ENCODE assay signal across 1 cellular context in the genomic region with DNA sequence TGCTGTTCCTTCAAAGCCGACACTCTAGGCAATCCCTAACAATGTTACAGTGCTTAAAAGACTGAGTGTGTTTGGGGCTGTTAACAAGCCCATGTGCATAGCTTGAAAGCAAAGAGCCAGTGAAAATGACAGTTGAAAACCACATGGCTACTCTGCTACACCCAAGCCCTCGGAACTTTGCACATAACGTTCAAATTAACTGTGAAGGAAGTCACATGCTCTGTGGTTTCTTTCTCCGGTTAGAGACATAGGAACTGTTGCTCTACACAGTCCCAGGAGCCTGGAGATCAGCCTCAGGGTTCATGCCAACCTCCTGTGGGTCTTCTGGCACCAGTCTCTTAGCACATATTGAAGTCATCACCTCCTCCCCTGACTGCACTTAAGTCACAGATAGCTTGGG.
TF ChIP-seq lines count a peak whose summit lies in the region.

No MANE protein-coding gene starts in this region.

TF ChIP-seq in GM12878, 131 proteins besides CTCF, POLR2A, EP300 and RAD21 (continued from another document):
- TF ChIP-seq, protein P1, sequence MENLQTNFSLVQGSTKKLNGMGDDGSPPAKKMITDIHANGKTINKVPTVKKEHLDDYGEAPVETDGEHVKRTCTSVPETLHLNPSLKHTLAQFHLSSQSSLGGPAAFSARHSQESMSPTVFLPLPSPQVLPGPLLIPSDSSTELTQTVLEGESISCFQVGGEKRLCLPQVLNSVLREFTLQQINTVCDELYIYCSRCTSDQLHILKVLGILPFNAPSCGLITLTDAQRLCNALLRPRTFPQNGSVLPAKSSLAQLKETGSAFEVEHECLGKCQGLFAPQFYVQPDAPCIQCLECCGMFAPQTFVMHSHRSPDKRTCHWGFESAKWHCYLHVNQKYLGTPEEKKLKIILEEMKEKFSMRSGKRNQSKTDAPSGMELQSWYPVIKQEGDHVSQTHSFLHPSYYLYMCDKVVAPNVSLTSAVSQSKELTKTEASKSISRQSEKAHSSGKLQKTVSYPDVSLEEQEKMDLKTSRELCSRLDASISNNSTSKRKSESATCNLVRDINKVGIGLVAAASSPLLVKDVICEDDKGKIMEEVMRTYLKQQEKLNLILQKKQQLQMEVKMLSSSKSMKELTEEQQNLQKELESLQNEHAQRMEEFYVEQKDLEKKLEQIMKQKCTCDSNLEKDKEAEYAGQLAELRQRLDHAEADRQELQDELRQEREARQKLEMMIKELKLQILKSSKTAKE (IDR thresholded peaks at IDR 0.05; ENCODE audit: low read depth, poor library complexity, severe bottlenecking) = peak; percentile 31
- TF ChIP-seq MYB (IDR thresholded peaks at IDR 0.05; ENCODE audit: borderline replicate concordance, low read depth, low read length) = peak; percentile 86
- TF ChIP-seq STAT3 (IDR thresholded peaks at IDR 0.05; ENCODE audit: low read depth, low read length) = no peak
- TF ChIP-seq YY1 (IDR thresholded peaks at IDR 0.05; ENCODE audit: low read depth, low read length) = 0 out of 2 replicates have a peak, but pooled peaks have one; percentile 16
- TF ChIP-seq, protein P2, sequence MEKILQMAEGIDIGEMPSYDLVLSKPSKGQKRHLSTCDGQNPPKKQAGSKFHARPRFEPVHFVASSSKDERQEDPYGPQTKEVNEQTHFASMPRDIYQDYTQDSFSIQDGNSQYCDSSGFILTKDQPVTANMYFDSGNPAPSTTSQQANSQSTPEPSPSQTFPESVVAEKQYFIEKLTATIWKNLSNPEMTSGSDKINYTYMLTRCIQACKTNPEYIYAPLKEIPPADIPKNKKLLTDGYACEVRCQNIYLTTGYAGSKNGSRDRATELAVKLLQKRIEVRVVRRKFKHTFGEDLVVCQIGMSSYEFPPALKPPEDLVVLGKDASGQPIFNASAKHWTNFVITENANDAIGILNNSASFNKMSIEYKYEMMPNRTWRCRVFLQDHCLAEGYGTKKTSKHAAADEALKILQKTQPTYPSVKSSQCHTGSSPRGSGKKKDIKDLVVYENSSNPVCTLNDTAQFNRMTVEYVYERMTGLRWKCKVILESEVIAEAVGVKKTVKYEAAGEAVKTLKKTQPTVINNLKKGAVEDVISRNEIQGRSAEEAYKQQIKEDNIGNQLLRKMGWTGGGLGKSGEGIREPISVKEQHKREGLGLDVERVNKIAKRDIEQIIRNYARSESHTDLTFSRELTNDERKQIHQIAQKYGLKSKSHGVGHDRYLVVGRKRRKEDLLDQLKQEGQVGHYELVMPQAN (conservative IDR thresholded peaks at IDR 0.05) = peak; percentile 72
- no peak for TF ChIP-seq NRF1 (conservative IDR thresholded peaks at IDR 0.05; ENCODE audit: low read depth, low read length)
- TF ChIP-seq, protein P3, sequence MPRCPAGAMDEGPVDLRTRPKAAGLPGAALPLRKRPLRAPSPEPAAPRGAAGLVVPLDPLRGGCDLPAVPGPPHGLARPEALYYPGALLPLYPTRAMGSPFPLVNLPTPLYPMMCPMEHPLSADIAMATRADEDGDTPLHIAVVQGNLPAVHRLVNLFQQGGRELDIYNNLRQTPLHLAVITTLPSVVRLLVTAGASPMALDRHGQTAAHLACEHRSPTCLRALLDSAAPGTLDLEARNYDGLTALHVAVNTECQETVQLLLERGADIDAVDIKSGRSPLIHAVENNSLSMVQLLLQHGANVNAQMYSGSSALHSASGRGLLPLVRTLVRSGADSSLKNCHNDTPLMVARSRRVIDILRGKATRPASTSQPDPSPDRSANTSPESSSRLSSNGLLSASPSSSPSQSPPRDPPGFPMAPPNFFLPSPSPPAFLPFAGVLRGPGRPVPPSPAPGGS (IDR thresholded peaks at IDR 0.05; ENCODE audit: borderline replicate concordance, insufficient read depth, low read depth, low read length, poor library complexity, severe bottlenecking) = no peak
- TF ChIP-seq, protein P4, sequence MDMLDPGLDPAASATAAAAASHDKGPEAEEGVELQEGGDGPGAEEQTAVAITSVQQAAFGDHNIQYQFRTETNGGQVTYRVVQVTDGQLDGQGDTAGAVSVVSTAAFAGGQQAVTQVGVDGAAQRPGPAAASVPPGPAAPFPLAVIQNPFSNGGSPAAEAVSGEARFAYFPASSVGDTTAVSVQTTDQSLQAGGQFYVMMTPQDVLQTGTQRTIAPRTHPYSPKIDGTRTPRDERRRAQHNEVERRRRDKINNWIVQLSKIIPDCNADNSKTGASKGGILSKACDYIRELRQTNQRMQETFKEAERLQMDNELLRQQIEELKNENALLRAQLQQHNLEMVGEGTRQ (IDR thresholded peaks at IDR 0.05; ENCODE audit: borderline replicate concordance, low read depth, low read length) = peak; percentile 39; the same call in 1 of the 2 replicates
- peak; percentile 20; the same call in 1 of the 2 replicates for TF ChIP-seq POLR2AphosphoS5 (IDR thresholded peaks at IDR 0.05; ENCODE audit: low read length)
- TF ChIP-seq, protein P5, sequence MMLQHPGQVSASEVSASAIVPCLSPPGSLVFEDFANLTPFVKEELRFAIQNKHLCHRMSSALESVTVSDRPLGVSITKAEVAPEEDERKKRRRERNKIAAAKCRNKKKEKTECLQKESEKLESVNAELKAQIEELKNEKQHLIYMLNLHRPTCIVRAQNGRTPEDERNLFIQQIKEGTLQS (IDR thresholded peaks at IDR 0.05; ENCODE audit: borderline replicate concordance, extremely low read depth, low read depth, low read length) = 0 out of 2 replicates have a peak, but pooled peaks have one; percentile 18
- no peak for TF ChIP-seq NR2C1 (IDR thresholded peaks at IDR 0.05)
- peak; percentile 99 for TF ChIP-seq MXI1 (IDR thresholded peaks at IDR 0.05; ENCODE audit: low read depth, low read length)
- peak; percentile 14 to 33; a peak in 2 of 4 replicates for TF ChIP-seq IKZF2 (IDR thresholded peaks at IDR 0.05)
- TF ChIP-seq, protein P6, sequence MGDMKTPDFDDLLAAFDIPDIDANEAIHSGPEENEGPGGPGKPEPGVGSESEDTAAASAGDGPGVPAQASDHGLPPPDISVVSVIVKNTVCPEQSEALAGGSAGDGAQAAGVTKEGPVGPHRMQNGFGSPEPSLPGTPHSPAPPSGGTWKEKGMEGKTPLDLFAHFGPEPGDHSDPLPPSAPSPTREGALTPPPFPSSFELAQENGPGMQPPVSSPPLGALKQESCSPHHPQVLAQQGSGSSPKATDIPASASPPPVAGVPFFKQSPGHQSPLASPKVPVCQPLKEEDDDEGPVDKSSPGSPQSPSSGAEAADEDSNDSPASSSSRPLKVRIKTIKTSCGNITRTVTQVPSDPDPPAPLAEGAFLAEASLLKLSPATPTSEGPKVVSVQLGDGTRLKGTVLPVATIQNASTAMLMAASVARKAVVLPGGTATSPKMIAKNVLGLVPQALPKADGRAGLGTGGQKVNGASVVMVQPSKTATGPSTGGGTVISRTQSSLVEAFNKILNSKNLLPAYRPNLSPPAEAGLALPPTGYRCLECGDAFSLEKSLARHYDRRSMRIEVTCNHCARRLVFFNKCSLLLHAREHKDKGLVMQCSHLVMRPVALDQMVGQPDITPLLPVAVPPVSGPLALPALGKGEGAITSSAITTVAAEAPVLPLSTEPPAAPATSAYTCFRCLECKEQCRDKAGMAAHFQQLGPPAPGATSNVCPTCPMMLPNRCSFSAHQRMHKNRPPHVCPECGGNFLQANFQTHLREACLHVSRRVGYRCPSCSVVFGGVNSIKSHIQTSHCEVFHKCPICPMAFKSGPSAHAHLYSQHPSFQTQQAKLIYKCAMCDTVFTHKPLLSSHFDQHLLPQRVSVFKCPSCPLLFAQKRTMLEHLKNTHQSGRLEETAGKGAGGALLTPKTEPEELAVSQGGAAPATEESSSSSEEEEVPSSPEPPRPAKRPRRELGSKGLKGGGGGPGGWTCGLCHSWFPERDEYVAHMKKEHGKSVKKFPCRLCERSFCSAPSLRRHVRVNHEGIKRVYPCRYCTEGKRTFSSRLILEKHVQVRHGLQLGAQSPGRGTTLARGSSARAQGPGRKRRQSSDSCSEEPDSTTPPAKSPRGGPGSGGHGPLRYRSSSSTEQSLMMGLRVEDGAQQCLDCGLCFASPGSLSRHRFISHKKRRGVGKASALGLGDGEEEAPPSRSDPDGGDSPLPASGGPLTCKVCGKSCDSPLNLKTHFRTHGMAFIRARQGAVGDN (IDR thresholded peaks at IDR 0.05) = peak; percentile 88
- 0 out of 2 replicates have a peak, but pooled peaks have one; percentile 18 for TF ChIP-seq TARDBP (IDR thresholded peaks at IDR 0.05; ENCODE audit: borderline replicate concordance)
